21 cellular contexts compared by ENCODE assay signal in the genomic region with DNA sequence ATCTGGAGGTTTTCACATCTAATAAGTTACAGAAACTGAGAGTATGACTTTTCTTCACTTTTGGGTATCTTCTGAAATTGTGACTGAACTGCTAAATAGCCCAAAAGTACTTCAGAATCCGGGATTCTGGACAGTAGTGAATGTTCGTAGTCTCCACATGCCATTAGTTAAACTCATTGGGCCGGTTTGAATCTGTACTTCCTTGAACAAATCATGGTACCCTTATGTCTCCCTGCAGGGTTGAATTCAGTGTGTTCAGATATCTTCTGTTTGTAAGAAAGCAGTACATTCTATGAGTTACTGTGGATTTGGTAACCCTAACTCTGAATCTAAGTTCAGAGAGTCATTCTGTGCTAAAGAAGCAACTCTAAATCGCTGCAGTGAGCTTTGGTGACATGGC. TPM values are rescaled to one million over a fixed set of nuclear protein-coding genes. Genes with fewer than 3 reads are reported as not detected.
DNase-seq lines count a peak whose midpoint lies in the region; ATAC-seq, FAIRE-seq and TF ChIP-seq lines count a peak whose summit lies in the region.
"Had no signal": no experiment of that assay in that cellular context is flagged by ENCODE, and none has a peak within 500 bp of the region (broad histone marks: within the 10 kb centered on the region; RNA-seq: fewer than 3 reads in every experiment).

No MANE protein-coding gene starts in this region.

- peaks cover 46 to 65% (median 54%) of the 10 kb centered on the region in 4 donors for H3K4me1 Mint-ChIP-seq in CD4-positive, alpha-beta memory T cell
- H3K4me1 Mint-ChIP-seq in activated T-helper 17 cell treated with anti-CD3 and anti-CD28 coated beads, Interleukin-2, amount 50 U/mL, for 72 hours = peaks cover 35% of the 10 kb centered on the region
- peaks cover 40 to 46% of the 10 kb centered on the region in 2 donors for H3K4me1 Mint-ChIP-seq in natural killer cell treated with Interleukin-12 subunit alpha and Interleukin-12 subunit beta and Interleukin-15 and Interleukin-18, amount 100 ng/mL, for 72 hours (ENCODE audit: low read depth in 2 of 2)

- no peak for TF ChIP-seq CTCF in kidney (IDR thresholded peaks at IDR 0.05; ENCODE audit: borderline replicate concordance, extremely low read depth, insufficient read depth)

- H3K27ac ChIP-seq in CD4-positive, alpha-beta memory T cell (ENCODE audit: low read depth, low read length) = no peak overlapping the region
- no peak overlapping the region for H3K27ac ChIP-seq in kidney (ENCODE audit: low read depth in 2 of 2, low read length in 2 of 2)
- H3K27ac ChIP-seq: SJSA1 had no signal

- CTCF ChIA-PET in CD4-positive, alpha-beta memory T cell (lab: Charles Lee; ENCODE audit: partially characterized antibody) = interaction anchor here (1.5 kb wide), 1 partner anchor 11 kb away, joined by 4 read pairs; no protein-coding TSS in a partner anchor

- no peak overlapping the region for H3K4me3 ChIP-seq in CD4-positive, alpha-beta memory T cell (ENCODE audit: low read length in 2 of 2)
- no peak overlapping the region for H3K4me3 ChIP-seq in kidney (ENCODE audit: low read length in 2 of 2)
- H3K4me3 ChIP-seq: gastrocnemius medialis, MG63, SJSA1 had no signal

- H3K27ac Mint-ChIP-seq in CD4-positive, alpha-beta memory T cell = peak overlapping the region in 5 of 7 donors; percentile 29 to 71 (median 36)
- H3K27ac Mint-ChIP-seq in activated T-helper 17 cell treated with anti-CD3 and anti-CD28 coated beads, Interleukin-2, amount 50 U/mL, for 72 hours = peak overlapping the region; percentile 73
- peak overlapping the region; percentile 88 to 96 for H3K27ac Mint-ChIP-seq in natural killer cell treated with Interleukin-12 subunit alpha and Interleukin-12 subunit beta and Interleukin-15 and Interleukin-18, amount 100 ng/mL, for 72 hours

- no peaks in the 10 kb centered on the region for H3K27me3 ChIP-seq in CD4-positive, alpha-beta memory T cell (ENCODE audit: insufficient read depth, low read length)
- H3K27me3 ChIP-seq: gastrocnemius medialis, MG63, neutrophil, SJSA1 had no signal

- peaks cover 14% of the 10 kb centered on the region in 2 donors for H3K36me3 Mint-ChIP-seq in CD4-positive, alpha-beta memory T cell
- H3K36me3 Mint-ChIP-seq in activated T-helper 17 cell treated with anti-CD3 and anti-CD28 coated beads, Interleukin-2, amount 50 U/mL, for 72 hours (ENCODE audit: low read depth) = peaks cover 34% of the 10 kb centered on the region
- no peaks in the 10 kb centered on the region for H3K36me3 Mint-ChIP-seq in natural killer cell treated with Interleukin-12 subunit alpha and Interleukin-12 subunit beta and Interleukin-15 and Interleukin-18, amount 100 ng/mL, for 72 hours

- H3K9ac ChIP-seq in kidney (ENCODE audit: low read length in 2 of 2) = no peak overlapping the region

- peaks cover 25% of the 10 kb centered on the region for H3K4me1 ChIP-seq in CD4-positive, alpha-beta memory T cell (ENCODE audit: insufficient read depth, low read length)
- H3K4me1 ChIP-seq in kidney (ENCODE audit: control insufficient read depth in 1 of 2, insufficient read depth in 1 of 2, low read depth in 1 of 2, low read length in 2 of 2) = peaks cover 0 to 6% of the 10 kb centered on the region in 2 donors
- H3K4me1 ChIP-seq: SJSA1 had no signal

- H3K4me3 Mint-ChIP-seq in CD4-positive, alpha-beta memory T cell = peak overlapping the region in 2 of 8 donors; percentile 3 to 48
- peak overlapping the region; percentile 44 for H3K4me3 Mint-ChIP-seq in activated T-helper 17 cell treated with anti-CD3 and anti-CD28 coated beads, Interleukin-2, amount 50 U/mL, for 72 hours
- peak overlapping the region; percentile 81 for H3K4me3 Mint-ChIP-seq in natural killer cell treated with Interleukin-12 subunit alpha and Interleukin-12 subunit beta and Interleukin-15 and Interleukin-18, amount 100 ng/mL, for 72 hours

- POLR2A ChIA-PET in CD4-positive, alpha-beta memory T cell (lab: Charles Lee; ENCODE audit: partially characterized antibody) = no interaction called here

- no peaks in the 10 kb centered on the region for H3K27me3 Mint-ChIP-seq in CD4-positive, alpha-beta memory T cell
- H3K27me3 Mint-ChIP-seq in activated T-helper 17 cell treated with anti-CD3 and anti-CD28 coated beads, Interleukin-2, amount 50 U/mL, for 72 hours = no peaks in the 10 kb centered on the region
- no peaks in the 10 kb centered on the region for H3K27me3 Mint-ChIP-seq in natural killer cell treated with Interleukin-12 subunit alpha and Interleukin-12 subunit beta and Interleukin-15 and Interleukin-18, amount 100 ng/mL, for 72 hours

- no peaks in the 10 kb centered on the region for H3K9me3 ChIP-seq in CD4-positive, alpha-beta memory T cell (ENCODE audit: control insufficient read depth in 1 of 2, low read length in 2 of 2)
- no peaks in the 10 kb centered on the region for H3K9me3 ChIP-seq in kidney (ENCODE audit: control insufficient read depth in 1 of 2, low read length in 2 of 2)
- H3K9me3 ChIP-seq: gastrocnemius medialis, MG63, neutrophil, SJSA1 had no signal

- H3K36me3 ChIP-seq in CD4-positive, alpha-beta memory T cell (ENCODE audit: insufficient read depth, low read length) = no peaks in the 10 kb centered on the region
- H3K36me3 ChIP-seq in kidney (ENCODE audit: control insufficient read depth in 1 of 2, insufficient read depth in 2 of 2, low read length in 2 of 2) = peaks cover 0 to 3% of the 10 kb centered on the region in 2 donors
- H3K36me3 ChIP-seq: MG63, SJSA1 had no signal

- ATAC-seq in activated T-helper 17 cell treated with anti-CD3 and anti-CD28 coated beads, Interleukin-2, amount 50 U/mL, for 72 hours (replicated peaks) = no peak
- no peak for ATAC-seq in natural killer cell treated with Interleukin-12 subunit alpha and Interleukin-12 subunit beta and Interleukin-15 and Interleukin-18, amount 100 ng/mL, for 72 hours
- no peak for ATAC-seq in HG02571 (IDR thresholded peaks at IDR 0.05; ENCODE audit: unreplicated experiment)
- ATAC-seq: left colon had no signal

- DNase-seq in activated CD8-positive, alpha-beta memory T cell treated with anti-CD3 and anti-CD28 coated beads, Interleukin-2, amount 50 U/mL, for 48 hours = peak; percentile 0
- DNase-seq in activated CD8-positive, alpha-beta memory T cell treated with anti-CD3 and anti-CD28 coated beads for 24 hours = no peak
- no peak for DNase-seq in CD4-positive, alpha-beta memory T cell
- no peak for DNase-seq in natural killer cell treated with Interleukin-12 subunit alpha and Interleukin-12 subunit beta and Interleukin-15 and Interleukin-18, amount 100 ng/mL, for 72 hours (ENCODE audit: low spot score)
- DNase-seq in kidney (no peak), NCI-H2171 (lab: John Stamatoyannopoulos, UW) (no peak)
- DNase-seq: ACHN; amniotic stem cell; DMS79 treated with DMSO at 0.1 percent for 48 hours; gastrocnemius medialis; left colon; MG63; midbrain; NCI-H146; NCI-H82; stimulated activated CD4-positive, alpha-beta T cell treated with anti-CD3 and anti-CD28 coated beads, Interleukin-4, amount 100 ng/mL, for 24 hours; T-helper 9 cell had no signal

- H3K9me3 Mint-ChIP-seq in CD4-positive, alpha-beta memory T cell = no peaks in the 10 kb centered on the region
- H3K9me3 Mint-ChIP-seq in activated T-helper 17 cell treated with anti-CD3 and anti-CD28 coated beads, Interleukin-2, amount 50 U/mL, for 72 hours = no peaks in the 10 kb centered on the region
- no peaks in the 10 kb centered on the region for H3K9me3 Mint-ChIP-seq in natural killer cell treated with Interleukin-12 subunit alpha and Interleukin-12 subunit beta and Interleukin-15 and Interleukin-18, amount 100 ng/mL, for 72 hours

- intact Hi-C loops in CD4-positive, alpha-beta memory T cell (cut with micrococcal nuclease) = no loop called here
- intact Hi-C loops in kidney (cut with DNase I) = no loop called here

- no peak for FAIRE-seq in kidney (lab: Jason Lieb, UNC)

RNA-seq across cellular contexts. Expression of a gene that starts 33.6 kb away (rescaled TPM):
- 10 to 100 TPM; 47.8 TPM for total RNA-seq in CD4-positive, alpha-beta memory T cell
- polyA plus RNA-seq in CD4-positive, alpha-beta memory T cell = 1 to 10 TPM in 1 of 2 donors, under 1 TPM in 1; 0.16 to 4.4 TPM
- 10 to 100 TPM; 28.9 to 35.3 TPM for total RNA-seq in activated T-helper 17 cell treated with anti-CD3 and anti-CD28 coated beads, Interleukin-2, amount 50 U/mL, for 72 hours
- total RNA-seq in natural killer cell treated with Interleukin-12 subunit alpha and Interleukin-12 subunit beta and Interleukin-15 and Interleukin-18, amount 100 ng/mL, for 72 hours = 10 to 100 TPM; 28.0 to 50.9 TPM
- total RNA-seq in kidney = 29.3 TPM
- polyA plus RNA-seq in kidney (ENCODE audit: insufficient read depth, low read depth, low replicate concordance) = 6.3 TPM

Comparison
In these comparisons a context has a peak if more than half of its experiments do, and no peak if none do; other contexts are left out.
1. H3K27ac Mint-ChIP-seq: peak in every context shown above with its lines; median percentile 92 in natural killer cell treated with Interleukin-12 subunit alpha and Interleukin-12 subunit beta and Interleukin-15 and Interleukin-18, amount 100 ng/mL, for 72 hours; 73 in activated T-helper 17 cell treated with anti-CD3 and anti-CD28 coated beads, Interleukin-2, amount 50 U/mL, for 72 hours; 36 in CD4-positive, alpha-beta memory T cell.